Comparison of ENCODE assay signal across 9 cellular contexts in genomic region chr12:6336859-6337744, GRCh38. TPM values are rescaled to one million over a fixed set of nuclear protein-coding genes. Genes with fewer than 3 reads are reported as not detected.
DNase-seq lines count a peak whose midpoint lies in the region; ATAC-seq and FAIRE-seq lines count a peak whose summit lies in the region.
"Had no signal": no experiment of that assay in that cellular context is flagged by ENCODE, and none has a peak within 500 bp of the region (broad histone marks: within the 10 kb centered on the region; RNA-seq: fewer than 3 reads in every experiment).

No MANE protein-coding gene starts in this region.

- DNase-seq in GM19239 (ENCODE audit: insufficient read length, low spot score), result no peak
- DNase-seq in T follicular helper cell (ENCODE audit: low read depth), result peak; percentile 42
- peak; percentile 58 to 71 for DNase-seq in central memory CD8-positive, alpha-beta T cell (ENCODE audit: low spot score in 2 of 2)
- no peak for DNase-seq in HT-29 (ENCODE audit: low spot score)
- DNase-seq in NCI-H2107 treated with DMSO at 0.1 percent for 48 hours (lab: John Stamatoyannopoulos, UW; ENCODE audit: unreplicated experiment), result no peak
- DNase-seq: activated B cell treated with CpG ODN at 0.5 μM for 24 hours had no signal

- H3K4me1 Mint-ChIP-seq in central memory CD8-positive, alpha-beta T cell, result peaks cover 41% of the 10 kb centered on the region

- H3K36me3 ChIP-seq in mucosa of stomach (ENCODE audit: control insufficient read depth, insufficient read depth, low read length), result peaks cover 9% of the 10 kb centered on the region

- H3K4me3 Mint-ChIP-seq in central memory CD8-positive, alpha-beta T cell, result no peak overlapping the region
- H3K4me3 Mint-ChIP-seq: activated B cell treated with CpG ODN at 0.5 μM for 24 hours had no signal

- peak; percentile 33 for FAIRE-seq in GM19239 (lab: Jason Lieb, UNC)

- H3K27ac Mint-ChIP-seq in central memory CD8-positive, alpha-beta T cell (ENCODE audit: low read depth), result no peak overlapping the region
- H3K27ac Mint-ChIP-seq: activated B cell treated with CpG ODN at 0.5 μM for 24 hours had no signal

- H3K9me3 ChIP-seq in mucosa of stomach (ENCODE audit: control insufficient read depth, low read length), result no peaks in the 10 kb centered on the region

- H3K4me1 ChIP-seq in mucosa of stomach (ENCODE audit: control insufficient read depth, insufficient read depth, low read length), result peaks cover 81% of the 10 kb centered on the region

- H3K36me3 Mint-ChIP-seq in central memory CD8-positive, alpha-beta T cell (ENCODE audit: insufficient read depth), result peaks cover 31% of the 10 kb centered on the region

- no peaks in the 10 kb centered on the region for H3K27me3 Mint-ChIP-seq in central memory CD8-positive, alpha-beta T cell

- H3K9ac ChIP-seq in mucosa of stomach (ENCODE audit: low read length), result peak overlapping the region; percentile 83

- H3K27me3 ChIP-seq in mucosa of stomach (ENCODE audit: control insufficient read depth, insufficient read depth, low read length), result no peaks in the 10 kb centered on the region

- no peaks in the 10 kb centered on the region for H3K9me3 Mint-ChIP-seq in central memory CD8-positive, alpha-beta T cell
- H3K9me3 Mint-ChIP-seq: activated B cell treated with CpG ODN at 0.5 μM for 24 hours had no signal

- H3K4me3 ChIP-seq in mucosa of stomach (ENCODE audit: low read length), result peak overlapping the region; percentile 23

- peak; percentile 74 for ATAC-seq in central memory CD8-positive, alpha-beta T cell (replicated peaks; ENCODE audit: extremely low read depth, poor library complexity, severe bottlenecking)
- ATAC-seq in HG03108 (IDR thresholded peaks at IDR 0.05; ENCODE audit: unreplicated experiment) (no peak), GM18517 (IDR thresholded peaks at IDR 0.05; ENCODE audit: unreplicated experiment) (no peak)

RNA-seq across cellular contexts. Expression of gene TNFRSF1A, which starts 4.8 kb away (rescaled TPM):
- 91.9 and 94.5 TPM in 2 replicates for total RNA-seq in HT-29 (2014; rRNA removed; shearing (Covaris generic))
- total RNA-seq: activated B cell treated with CpG ODN at 0.5 μM for 24 hours had no signal

RNA-seq across cellular contexts. Expression of gene PLEKHG6, which starts 26.6 kb away (rescaled TPM):
- total RNA-seq in HT-29 (2014; rRNA removed; shearing (Covaris generic)), result 90.1 and 94.8 TPM in 2 replicates
- total RNA-seq: activated B cell treated with CpG ODN at 0.5 μM for 24 hours had no signal

RNA-seq across cellular contexts. Expression of gene SCNN1A, which starts 38.3 kb away (rescaled TPM):
- total RNA-seq in HT-29 (2014; rRNA removed; shearing (Covaris generic)), result 161 and 221 TPM in 2 replicates
- total RNA-seq: activated B cell treated with CpG ODN at 0.5 μM for 24 hours had no signal

RNA-seq across cellular contexts. Expression of gene LTBR, which starts 46.9 kb away (rescaled TPM):
- 176 and 234 TPM in 2 replicates for total RNA-seq in HT-29 (2014; rRNA removed; shearing (Covaris generic))

Comparison
In these comparisons a context has a peak if more than half of its experiments do, and no peak if none do; other contexts are left out.
1. DNase-seq: peak in T follicular helper cell (single experiment) and central memory CD8-positive, alpha-beta T cell (2 of 2); none in GM19239 (single experiment), HT-29 (single experiment) and NCI-H2107 treated with DMSO at 0.1 percent for 48 hours (single experiment).